Comparison of ENCODE assay signal across 23 cellular contexts in the genomic region with DNA sequence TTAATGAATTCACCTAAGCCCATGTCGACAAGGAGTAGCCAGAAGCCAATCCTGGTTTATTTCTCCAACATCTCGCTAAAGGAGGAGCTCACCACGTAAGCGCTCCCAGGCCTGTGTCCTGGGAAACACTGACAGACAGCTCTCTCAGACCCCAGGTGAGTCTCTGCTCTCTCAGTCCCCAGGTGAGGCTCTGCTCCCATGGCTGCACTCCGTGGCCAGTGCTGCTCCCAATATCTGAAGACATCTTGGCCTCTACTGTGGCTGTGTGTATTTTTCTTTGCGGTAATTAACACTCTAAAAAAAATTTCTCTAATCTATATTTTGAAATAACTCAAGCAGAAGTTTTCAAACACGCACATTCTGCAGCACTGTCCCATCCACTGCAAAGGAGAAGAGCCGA.
"Had no signal": no experiment of that assay in that cellular context is flagged by ENCODE, and none has a peak within 500 bp of the region (broad histone marks: within the 10 kb centered on the region; RNA-seq: fewer than 3 reads in every experiment).

No MANE protein-coding gene starts in this region.

- H3K4me1 ChIP-seq: adrenal gland, body of pancreas, gastroesophageal sphincter, parathyroid adenoma, right lobe of liver, tibial artery had no signal

- H3K27ac ChIP-seq: adrenal gland, body of pancreas, cardiac muscle cell, gastroesophageal sphincter, parathyroid adenoma, right lobe of liver, skin epidermis, tibial artery had no signal

- H3K27me3 ChIP-seq: adrenal gland, body of pancreas, cardiac muscle cell, right lobe of liver, tibial artery had no signal

- DNase-seq: activated CD4-positive, alpha-beta T cell treated with anti-CD3 and anti-CD28 coated beads for 36 hours; activated CD4-positive, CD25-positive, alpha-beta regulatory T cell; activated CD8-positive, alpha-beta memory T cell treated with anti-CD3 and anti-CD28 coated beads, Interleukin-2, amount 10 ng/mL, durations not matched to agents 7 days and 5 days; activated CD8-positive, alpha-beta T cell treated with anti-CD3 and anti-CD28 coated beads, Interleukin-2, amount 10 ng/mL, durations not matched to agents 7 days and 5 days; activated naive CD4-positive, alpha-beta T cell treated with Interleukin-2 at 50 U/mL for 16 hours; activated naive CD8-positive, alpha-beta T cell treated with anti-CD3 and anti-CD28 coated beads for 36 hours; activated T-cell treated with anti-CD3 and anti-CD28 coated beads, Interleukin-2, amount 50 U/mL, for 48 hours; adrenal gland; body of pancreas; cortex of kidney; effector memory CD8-positive, alpha-beta T cell; hippocampal formation; midbrain; naive thymus-derived CD4-positive, alpha-beta T cell; occipital lobe; stimulated activated CD4-positive, alpha-beta T cell treated with anti-CD3 and anti-CD28 coated beads, Interleukin-4, amount 100 ng/mL, for 24 hours; T-helper 1 cell had no signal

- H3K4me3 ChIP-seq: adrenal gland, body of pancreas, cardiac muscle cell, gastroesophageal sphincter, right lobe of liver, skin epidermis, tibial artery had no signal

- H3K9me3 ChIP-seq: adrenal gland, body of pancreas, gastroesophageal sphincter, right lobe of liver, tibial artery had no signal

- ATAC-seq: activated CD4-positive, alpha-beta T cell treated with anti-CD3 and anti-CD28 coated beads for 36 hours; activated CD8-positive, alpha-beta memory T cell treated with anti-CD3 and anti-CD28 coated beads, Interleukin-2, amount 10 ng/mL, durations not matched to agents 7 days and 5 days; activated CD8-positive, alpha-beta T cell treated with anti-CD3 and anti-CD28 coated beads, Interleukin-2, amount 10 ng/mL, durations not matched to agents 7 days and 5 days; body of pancreas; effector memory CD8-positive, alpha-beta T cell; gastroesophageal sphincter; naive thymus-derived CD4-positive, alpha-beta T cell; right lobe of liver had no signal
